ENCODE assay signal across 27 cellular contexts in genomic region chr11:96070453-96070852, GRCh38.
DNase-seq lines count a peak whose midpoint lies in the region; ATAC-seq, FAIRE-seq and TF ChIP-seq lines count a peak whose summit lies in the region.
"Had no signal": no experiment of that assay in that cellular context is flagged by ENCODE, and none has a peak within 500 bp of the region (broad histone marks: within the 10 kb centered on the region; RNA-seq: fewer than 3 reads in every experiment).

No MANE protein-coding gene starts in this region.

- no peak; the same call in 2 of the 3 replicates for ATAC-seq in HepG2
- no peak for ATAC-seq in right lobe of liver
- ATAC-seq: CD8-positive, alpha-beta T cell; GM12878; GM23338; K562; PC-3 had no signal

- H3K36me3 ChIP-seq in HepG2 (replicated peaks in 1 of 2; ENCODE audit: control insufficient read depth in 1 of 2, insufficient read depth in 2 of 2, low read length in 2 of 2), result peaks cover 3 to 19% of the 10 kb centered on the region in 2 experiments; a peak in 4 of 5 replicates
- no peaks in the 10 kb centered on the region for H3K36me3 ChIP-seq in right lobe of liver
- no peaks in the 10 kb centered on the region; a peak in 1 of 8 replicates for H3K36me3 ChIP-seq in H1 (ENCODE audit: control insufficient read depth in 2 of 4, insufficient read depth in 4 of 4, low read length in 3 of 4)
- peaks cover 0 to 4% of the 10 kb centered on the region in 2 donors for H3K36me3 ChIP-seq in neuronal stem cell (replicated peaks in 1 of 2; ENCODE audit: control insufficient read depth in 2 of 2, insufficient read depth in 2 of 2, low read length in 2 of 2)

- 97% methylated on average over 5 of the region's 8 CpGs for WGBS in HepG2 (ENCODE audit: low lambda C conversion rate)
- WGBS in right lobe of liver (ENCODE audit: insufficient coverage, low coverage, low lambda C conversion rate, missing lambda C conversion rate), result no CpG with 5 or more reads among the region's 8 CpGs
- 89% methylated on average over 8 of the region's 8 CpGs; no CpG with 5 or more reads in 1 of the 2 experiments for WGBS in H1 (ENCODE audit: extremely low coverage in 1 of 2, insufficient coverage in 1 of 2, insufficient read length in 1 of 2, insufficient replicate concordance in 2 of 2, low coverage in 1 of 2, low lambda C conversion rate in 2 of 2, missing lambda C conversion rate in 1 of 2), 2 experiments
- WGBS in neuronal stem cell (ENCODE audit: extremely low coverage in 2 of 2, insufficient read length in 2 of 2, insufficient replicate concordance in 1 of 2), 2 donors, result no CpG with 5 or more reads among the region's 8 CpGs

- POLR2A ChIA-PET in HepG2 (lab: Yijun Ruan, JAX), result no interaction called here
- POLR2A ChIA-PET in H1 (lab: Charles Lee; ENCODE audit: partially characterized antibody), result interaction anchor here (1.2 kb wide), 1 partner anchor 15 kb away, joined by 4 read pairs; no protein-coding TSS in a partner anchor

- CTCF ChIA-PET in HepG2 (lab: Yijun Ruan, JAX; ENCODE audit: low intra/inter-chr PET ratio, low total read pairs) (no interaction called here), H1 (lab: Charles Lee; ENCODE audit: partially characterized antibody) (interaction anchor here (1.0 to 2.7 kb wide), 9 partner anchors 10 to 273 kb away, joined by 3 to 22 read pairs (median 4); no protein-coding TSS in a partner anchor)

- H2AFZ ChIP-seq in HepG2 (ENCODE audit: low read length) (no peak overlapping the region), H1 (ENCODE audit: low read length) (no peak overlapping the region), neuronal stem cell (ENCODE audit: low read length) (no peak overlapping the region)
- H2AFZ ChIP-seq: GM23338 had no signal

- H3K4ac ChIP-seq in H1 (replicated peaks; ENCODE audit: insufficient read length, low read depth, low read length), result no peak overlapping the region
- H3K4ac ChIP-seq in neuronal stem cell (ENCODE audit: low read length), result no peak overlapping the region

- peaks cover 19% of the 10 kb centered on the region for H3K4me1 ChIP-seq in HepG2 (ENCODE audit: insufficient read depth, low read length)
- no peaks in the 10 kb centered on the region for H3K4me1 ChIP-seq in right lobe of liver
- no peaks in the 10 kb centered on the region; a peak in 1 of 7 replicates for H3K4me1 ChIP-seq in H1 (replicated peaks in 1 of 4; ENCODE audit: control insufficient read depth in 3 of 4, insufficient read depth in 4 of 4, low read length in 3 of 4)
- peaks cover 0 to 3% of the 10 kb centered on the region in 2 donors for H3K4me1 ChIP-seq in neuronal stem cell (ENCODE audit: control insufficient read depth in 2 of 2, insufficient read depth in 1 of 2, low read depth in 1 of 2, low read length in 2 of 2)

- H4K5ac ChIP-seq in H1 (ENCODE audit: insufficient read length, low read depth, low read length), result no peak overlapping the region

- no peak overlapping the region for H2BK120ac ChIP-seq in H1 (replicated peaks; ENCODE audit: low read depth, low read length)
- H2BK120ac ChIP-seq in neuronal stem cell (ENCODE audit: low read depth, low read length), result no peak overlapping the region

- H3K27ac ChIP-seq in HepG2 (ENCODE audit: extremely low read length, insufficient read depth, low read length) (no peak overlapping the region), right lobe of liver (no peak overlapping the region), H1 (ENCODE audit: low read depth, low read length) (no peak overlapping the region), neuronal stem cell (replicated peaks; ENCODE audit: low read length) (no peak overlapping the region)
- H3K27ac ChIP-seq: C4-2B, HL-60 had no signal

- TF ChIP-seq EP300 in HepG2 (IDR thresholded peaks at IDR 0.05; ENCODE audit: low read depth in 2 of 2, low read length in 2 of 2) (no peak), HepG2 (CRISPR knock-in tag; IDR thresholded peaks at IDR 0.05; ENCODE audit: borderline replicate concordance) (no peak), H1 (IDR thresholded peaks at IDR 0.05; ENCODE audit: borderline replicate concordance in 1 of 2, low read depth in 2 of 2, low read length in 2 of 2) (no peak)

- H3K23ac ChIP-seq in H1 (ENCODE audit: insufficient read length) (no peak overlapping the region), neuronal stem cell (ENCODE audit: low read depth, low read length, poor library complexity) (no peak overlapping the region)

- no peak for TF ChIP-seq POLR2A in HepG2 (IDR thresholded peaks at IDR 0.05; ENCODE audit: insufficient read depth in 1 of 2, low read depth in 2 of 2, low read length in 2 of 2)
- TF ChIP-seq POLR2A in right lobe of liver (IDR thresholded peaks at IDR 0.05), result no peak
- no peak for TF ChIP-seq POLR2A in H1 (IDR thresholded peaks at IDR 0.05; ENCODE audit: control extremely low read depth in 1 of 2, low read depth in 2 of 2, low read length in 2 of 2)

- H2BK20ac ChIP-seq in H1 (ENCODE audit: low read length), result no peak overlapping the region

- H3K4me2 ChIP-seq in HepG2 (ENCODE audit: low read depth, low read length) (no peak overlapping the region), H1 (ENCODE audit: insufficient read depth in 1 of 2, low read depth in 2 of 2, low read length in 2 of 2) (no peak overlapping the region), neuronal stem cell (ENCODE audit: insufficient read depth, low read length, poor library complexity, severe bottlenecking) (no peak overlapping the region)
- H3K4me2 ChIP-seq: GM23338 had no signal

- intact Hi-C loops in HepG2 (cut with micrococcal nuclease; ENCODE audit: unreplicated experiment), result no loop called here
- intact Hi-C loops in right lobe of liver (cut with DNase I), result no loop called here

- FAIRE-seq in HepG2 (lab: Jason Lieb, UNC) (no peak), H1 (lab: Jason Lieb, UNC) (no peak)
- FAIRE-seq: GM12878, K562 had no signal

- H3K79me2 ChIP-seq in HepG2 (ENCODE audit: insufficient read depth, low read length) (no peaks in the 10 kb centered on the region), H1 (ENCODE audit: control insufficient read depth in 1 of 2, insufficient read depth in 2 of 2, low read length in 2 of 2) (no peaks in the 10 kb centered on the region)

- no peaks in the 10 kb centered on the region for H3K79me1 ChIP-seq in H1 (ENCODE audit: low read depth, low read length)
- H3K79me1 ChIP-seq in neuronal stem cell (ENCODE audit: low read depth, low read length), result no peaks in the 10 kb centered on the region

- no peak overlapping the region for H3K56ac ChIP-seq in H1 (replicated peaks; ENCODE audit: insufficient read length, low read depth, low read length)

- no peak overlapping the region for H3K18ac ChIP-seq in H1 (ENCODE audit: extremely low read depth, low read length)
- H3K18ac ChIP-seq in neuronal stem cell (ENCODE audit: low read length), result peak overlapping the region; percentile 15

- H2BK15ac ChIP-seq in H1 (ENCODE audit: low read length) (peak overlapping the region; percentile 40; the same call in 1 of the 2 replicates), neuronal stem cell (ENCODE audit: low read length) (no peak overlapping the region)

- in situ Hi-C loops in HepG2 (cut with HindIII; ENCODE audit: extremely low pct_ligation_motif_present, low pct_unique_long_range_greater_than_20kb), result no loop called here
- in situ Hi-C loops in ACHN (cut with HindIII; ENCODE audit: low pct_ligation_motif_present, low pct_unique_long_range_greater_than_20kb, low sequenced_read_pairs), result no loop called here

- no TSS peak for BruUV-seq in HepG2 (replicated peaks; lab: Mats Ljungman, UMichigan)

- TF ChIP-seq CTCF in HepG2 (CRISPR knock-in tag; IDR thresholded peaks at IDR 0.05) (no peak), right lobe of liver (IDR thresholded peaks at IDR 0.05) (no peak), H1 (IDR thresholded peaks at IDR 0.05; ENCODE audit: control extremely low read depth in 1 of 3, insufficient read depth in 1 of 3, low read depth in 1 of 3, low read length in 3 of 3) (no peak)

- DNase-seq in HepG2 (ENCODE audit: low spot score), result no peak
- no peak for DNase-seq in right lobe of liver
- no peak for DNase-seq in H1 (ENCODE audit: low read depth in 1 of 2, low spot score in 2 of 2)
- DNase-seq in neuronal stem cell (ENCODE audit: low spot score), result no peak
- DNase-seq in NCI-H2107 (lab: John Stamatoyannopoulos, UW), result no peak
- no peak for DNase-seq in ACHN
- no peak for DNase-seq in COR-L47 (lab: John Stamatoyannopoulos, UW)
- DNase-seq: CD8-positive, alpha-beta T cell; DMS 273 treated with DMSO at 0.1 percent for 48 hours; DMS79; EL; GDM1; HCEC 1CT; Kasumi-1; NCI-H1105 treated with DMSO at 0.1 percent for 48 hours; NCI-H2029; NCI-H446 treated with DMSO at 0.1 percent for 48 hours; NCI-H82; NK-92 treated with Interleukin-12 subunit alpha and Interleukin-12 subunit beta, amount 100 ng/mL, for 24 hours; PC-3; RPMI8226; SHP77 had no signal

- H4K91ac ChIP-seq in H1 (replicated peaks; ENCODE audit: insufficient read length, low read length) (no peak overlapping the region), neuronal stem cell (ENCODE audit: low read depth, low read length, poor library complexity) (no peak overlapping the region)

- H3K14ac ChIP-seq in H1 (ENCODE audit: insufficient read length) (no peak overlapping the region), neuronal stem cell (ENCODE audit: low read length) (no peak overlapping the region)

- TF ChIP-seq RAD21 in HepG2 (CRISPR knock-in tag; IDR thresholded peaks at IDR 0.05) (no peak), H1 (IDR thresholded peaks at IDR 0.05 in 1 of 2, conservative IDR thresholded peaks at IDR 0.05 in 1 of 2; ENCODE audit: low read depth in 2 of 2, low read length in 2 of 2) (no peak)

- H2BK12ac ChIP-seq in H1 (ENCODE audit: low read depth, low read length), result no peak overlapping the region
- no peak overlapping the region for H2BK12ac ChIP-seq in neuronal stem cell (ENCODE audit: low read length)

- H2BK5ac ChIP-seq in H1 (ENCODE audit: low read depth, low read length) (no peak overlapping the region), neuronal stem cell (ENCODE audit: low read length) (no peak overlapping the region)

- no peaks in the 10 kb centered on the region for H4K20me1 ChIP-seq in HepG2 (ENCODE audit: insufficient read depth, low read length)
- H4K20me1 ChIP-seq in H1 (replicated peaks in 1 of 2; ENCODE audit: control insufficient read depth in 1 of 2, insufficient read depth in 2 of 2, low read length in 2 of 2), result no peaks in the 10 kb centered on the region

- no peak overlapping the region for H4K8ac ChIP-seq in H1 (ENCODE audit: extremely low read depth, insufficient read depth, low read length)
- H4K8ac ChIP-seq in neuronal stem cell (ENCODE audit: low read depth, low read length), result no peak overlapping the region

- H3K9me3 ChIP-seq in HepG2 (ENCODE audit: low read length) (no peaks in the 10 kb centered on the region), right lobe of liver (no peaks in the 10 kb centered on the region), H1 (ENCODE audit: insufficient read depth in 2 of 2, low read depth in 1 of 2, low read length in 1 of 2) (no peaks in the 10 kb centered on the region), neuronal stem cell (replicated peaks in 1 of 2; ENCODE audit: control insufficient read depth in 2 of 2, insufficient read depth in 1 of 2, low read depth in 1 of 2, low read length in 2 of 2) (peaks cover 0 to 6% of the 10 kb centered on the region in 2 donors)

- H3K4me3 ChIP-seq in HepG2 (replicated peaks in 1 of 3; ENCODE audit: insufficient read depth in 1 of 3, low read depth in 2 of 3, low read length in 3 of 3) (no peak overlapping the region), right lobe of liver (no peak overlapping the region), H1 (ENCODE audit: extremely low read depth in 1 of 4, insufficient read depth in 2 of 4, low read depth in 3 of 4, low read length in 4 of 4) (no peak overlapping the region), neuronal stem cell (ENCODE audit: low read length in 2 of 2) (no peak overlapping the region)
- H3K4me3 ChIP-seq: GM12878, GM23338, K562 had no signal

- no peaks in the 10 kb centered on the region for H3K23me2 ChIP-seq in H1 (ENCODE audit: low read depth, low read length)

- no peaks in the 10 kb centered on the region for H3K27me3 ChIP-seq in HepG2 (ENCODE audit: control insufficient read depth in 1 of 2, insufficient read depth in 2 of 2, low read length in 2 of 2)
- H3K27me3 ChIP-seq in right lobe of liver, result no peaks in the 10 kb centered on the region
- no peaks in the 10 kb centered on the region for H3K27me3 ChIP-seq in H1 (replicated peaks in 1 of 4; ENCODE audit: control insufficient read depth in 3 of 4, extremely low read depth in 1 of 4, insufficient read depth in 3 of 4, low read length in 3 of 4)
- H3K27me3 ChIP-seq in neuronal stem cell (ENCODE audit: control insufficient read depth in 3 of 3, insufficient read depth in 3 of 3, low read depth in 1 of 3, low read length in 3 of 3), result no peaks in the 10 kb centered on the region

- H3K9ac ChIP-seq in HepG2 (ENCODE audit: insufficient read depth, low read depth, low read length) (no peak overlapping the region), H1 (replicated peaks in 1 of 4; ENCODE audit: extremely low read depth in 1 of 4, low read depth in 3 of 4, low read length in 3 of 4) (no peak overlapping the region), neuronal stem cell (ENCODE audit: low read depth, low read length, poor library complexity) (no peak overlapping the region)

- H2AK5ac ChIP-seq in H1 (ENCODE audit: low read depth, low read length), result no peak overlapping the region
- no peak overlapping the region for H2AK5ac ChIP-seq in neuronal stem cell (ENCODE audit: low read depth, low read length)
